ENCODE assay signal across 13 cellular contexts in the genomic region with DNA sequence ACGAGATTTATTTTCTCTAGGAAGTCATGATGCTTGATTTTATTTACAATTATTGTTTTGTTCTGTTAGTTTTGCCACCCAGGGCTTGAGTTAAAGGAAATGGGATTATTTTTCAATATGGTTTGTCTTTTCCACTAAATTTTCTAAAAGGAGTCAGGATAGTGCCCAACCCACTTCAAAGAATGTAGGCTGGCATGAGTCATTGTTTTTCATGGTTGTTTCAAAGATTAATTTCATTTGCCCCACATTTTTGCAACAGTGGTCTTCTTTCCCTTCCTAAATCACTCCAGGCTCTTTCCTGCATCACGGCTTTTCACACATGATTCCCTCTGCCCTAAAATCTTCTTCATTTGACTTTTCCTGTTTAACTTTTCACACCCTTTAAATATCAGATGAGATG. TPM values are rescaled to one million over a fixed set of nuclear protein-coding genes. Genes with fewer than 3 reads are reported as not detected.
A peak's percentile ranks its signal among the peaks of the same experiment; 100 is the strongest.
DNase-seq lines count a peak whose midpoint lies in the region; ATAC-seq and TF ChIP-seq lines count a peak whose summit lies in the region.
"Had no signal": no experiment of that assay in that cellular context is flagged by ENCODE, and none has a peak within 500 bp of the region (broad histone marks: within the 10 kb centered on the region; RNA-seq: fewer than 3 reads in every experiment).

No MANE protein-coding gene starts in this region.

- H3K18ac ChIP-seq in mesendoderm (ENCODE audit: low read length), result peak overlapping the region; percentile 9

- peaks cover 73 to 94% (median 79%) of the 10 kb centered on the region in 4 donors for H3K4me1 Mint-ChIP-seq in CD4-positive, alpha-beta memory T cell
- H3K4me1 Mint-ChIP-seq in activated T-helper 17 cell treated with anti-CD3 and anti-CD28 coated beads, Interleukin-2, amount 50 U/mL, for 72 hours, result peaks cover 68% of the 10 kb centered on the region

- intact Hi-C loops in CD4-positive, alpha-beta memory T cell (cut with micrococcal nuclease), result loop anchor here (10.0 kb wide), 1 partner anchor 176 kb away; a partner anchor contains a TSS

- no peaks in the 10 kb centered on the region for H3K36me3 ChIP-seq in CD4-positive, alpha-beta memory T cell (ENCODE audit: insufficient read depth, low read length)
- H3K36me3 ChIP-seq in HEK293 (ENCODE audit: control insufficient read depth in 2 of 2, insufficient read depth in 1 of 2, low read length in 2 of 2) (no peaks in the 10 kb centered on the region), mesendoderm (ENCODE audit: control insufficient read depth, insufficient read depth, low read length) (no peaks in the 10 kb centered on the region)
- H3K36me3 ChIP-seq: prostate gland had no signal

- H3K79me1 ChIP-seq in mesendoderm (ENCODE audit: low read length), result no peaks in the 10 kb centered on the region

- no peak overlapping the region for H2AK5ac ChIP-seq in mesendoderm (ENCODE audit: low read length)

- H3K27ac ChIP-seq in CD4-positive, alpha-beta memory T cell (ENCODE audit: low read depth, low read length), result peak overlapping the region; percentile 60
- no peak overlapping the region for H3K27ac ChIP-seq in HEK293 (ENCODE audit: extremely low read depth, low read depth, low read length)
- no peak overlapping the region for H3K27ac ChIP-seq in mesendoderm (ENCODE audit: low read depth, low read length)
- H3K27ac ChIP-seq: prostate gland had no signal

- H4K5ac ChIP-seq in mesendoderm (ENCODE audit: low read length), result no peak overlapping the region

- no peak overlapping the region for H3K4me2 ChIP-seq in mesendoderm (ENCODE audit: low read length)

- H2BK15ac ChIP-seq in mesendoderm (replicated peaks; ENCODE audit: low read depth), result no peak overlapping the region

- WGBS in mesendoderm (ENCODE audit: extremely low coverage, insufficient coverage, low lambda C conversion rate), result no CpG with 5 or more reads among the region's 2 CpGs

- H3K4me3 ChIP-seq in CD4-positive, alpha-beta memory T cell (ENCODE audit: low read length in 2 of 2), result peak overlapping the region; percentile 69 to 71
- H3K4me3 ChIP-seq in HEK293 (ENCODE audit: low read depth, low read length), result no peak overlapping the region
- H3K4me3 ChIP-seq in mesendoderm (ENCODE audit: low read length), result no peak overlapping the region
- H3K4me3 ChIP-seq: prostate gland had no signal

- POLR2A ChIA-PET in CD4-positive, alpha-beta memory T cell (lab: Charles Lee; ENCODE audit: partially characterized antibody), result interaction anchor here (0.9 to 4.3 kb wide), 10 partner anchors 9 to 91 kb away, joined by 3 to 46 read pairs (median 8); a partner anchor contains a TSS
- POLR2A ChIA-PET in HEK293 (lab: Yijun Ruan, JAX), result no interaction called here

- peak overlapping the region; percentile 84 to 98 (median 95) for H3K27ac Mint-ChIP-seq in CD4-positive, alpha-beta memory T cell
- peak overlapping the region; percentile 90 for H3K27ac Mint-ChIP-seq in activated T-helper 17 cell treated with anti-CD3 and anti-CD28 coated beads, Interleukin-2, amount 50 U/mL, for 72 hours

- no peaks in the 10 kb centered on the region for H3K9me3 ChIP-seq in CD4-positive, alpha-beta memory T cell (ENCODE audit: control insufficient read depth in 1 of 2, low read length in 2 of 2)
- H3K9me3 ChIP-seq in HEK293 (ENCODE audit: control insufficient read depth, insufficient read depth, low read depth, low read length), result no peaks in the 10 kb centered on the region
- H3K9me3 ChIP-seq: prostate gland had no signal

- no peak overlapping the region for H3K56ac ChIP-seq in mesendoderm (ENCODE audit: low read length)

- H3K27me3 ChIP-seq in CD4-positive, alpha-beta memory T cell (ENCODE audit: insufficient read depth, low read length), result no peaks in the 10 kb centered on the region
- H3K27me3 ChIP-seq in mesendoderm (ENCODE audit: insufficient read depth, low read length, poor library complexity), result no peaks in the 10 kb centered on the region

- H2BK120ac ChIP-seq in mesendoderm (ENCODE audit: low read depth, low read length), result peak overlapping the region; percentile 61

- H3K9me3 Mint-ChIP-seq in CD4-positive, alpha-beta memory T cell, result peaks cover 0 to 12% (median 7%) of the 10 kb centered on the region in 8 donors
- no peaks in the 10 kb centered on the region for H3K9me3 Mint-ChIP-seq in activated T-helper 17 cell treated with anti-CD3 and anti-CD28 coated beads, Interleukin-2, amount 50 U/mL, for 72 hours

- no peak overlapping the region for H4K8ac ChIP-seq in mesendoderm (ENCODE audit: low read depth, low read length)

- DNase-seq in CD4-positive, alpha-beta memory T cell, result no peak
- DNase-seq in mesendoderm, result no peak
- DNase-seq in stimulated activated CD4-positive, alpha-beta T cell treated with anti-CD3 and anti-CD28 coated beads, Interleukin-4, amount 100 ng/mL, for 1 hour, result no peak
- DNase-seq: GOT3, left colon, NCI-H1930 had no signal

- ATAC-seq in activated T-helper 17 cell treated with anti-CD3 and anti-CD28 coated beads, Interleukin-2, amount 50 U/mL, for 72 hours (replicated peaks), result peak; percentile 16
- ATAC-seq in GM19467 (IDR thresholded peaks at IDR 0.05; ENCODE audit: unreplicated experiment) (no peak), HG03139 (IDR thresholded peaks at IDR 0.05; ENCODE audit: unreplicated experiment) (no peak), GM18511 (IDR thresholded peaks at IDR 0.05; ENCODE audit: unreplicated experiment) (no peak)

- H3K23ac ChIP-seq in mesendoderm (ENCODE audit: low read length), result no peak overlapping the region

- no peak overlapping the region for H3K4ac ChIP-seq in mesendoderm (ENCODE audit: low read depth, low read length)

- no peak overlapping the region for H3K9ac ChIP-seq in mesendoderm (ENCODE audit: low read length)

- peak overlapping the region; percentile 91 to 98 (median 95) for H3K4me3 Mint-ChIP-seq in CD4-positive, alpha-beta memory T cell
- H3K4me3 Mint-ChIP-seq in activated T-helper 17 cell treated with anti-CD3 and anti-CD28 coated beads, Interleukin-2, amount 50 U/mL, for 72 hours, result peak overlapping the region; percentile 90

- CTCF ChIA-PET in CD4-positive, alpha-beta memory T cell (lab: Charles Lee; ENCODE audit: partially characterized antibody), result interaction anchor here (1.0 to 2.0 kb wide), 3 partner anchors 9 to 92 kb away, joined by 3 to 6 read pairs (median 3); no protein-coding TSS in a partner anchor
- CTCF ChIA-PET in HEK293 (lab: Yijun Ruan, JAX), result interaction anchor here (0.8 kb wide), 1 partner anchor 9 kb away, joined by 3 read pairs; no protein-coding TSS in a partner anchor

- H3K79me2 ChIP-seq in mesendoderm (ENCODE audit: control insufficient read depth, insufficient read depth, low read length), result no peaks in the 10 kb centered on the region

- H3K27me3 Mint-ChIP-seq in CD4-positive, alpha-beta memory T cell, result no peaks in the 10 kb centered on the region
- no peaks in the 10 kb centered on the region for H3K27me3 Mint-ChIP-seq in activated T-helper 17 cell treated with anti-CD3 and anti-CD28 coated beads, Interleukin-2, amount 50 U/mL, for 72 hours

- H3K4me1 ChIP-seq in CD4-positive, alpha-beta memory T cell (ENCODE audit: insufficient read depth, low read length), result peaks cover 72% of the 10 kb centered on the region
- no peaks in the 10 kb centered on the region for H3K4me1 ChIP-seq in HEK293 (ENCODE audit: control insufficient read depth, insufficient read depth, low read length)
- H3K4me1 ChIP-seq in mesendoderm (ENCODE audit: control insufficient read depth, low read depth, low read length), result peaks cover 3% of the 10 kb centered on the region
- H3K4me1 ChIP-seq: prostate gland had no signal

- no peak for TF ChIP-seq CTCF in HEK293 (tag by site-specific recombination; IDR thresholded peaks at IDR 0.05)

- H3K36me3 Mint-ChIP-seq in CD4-positive, alpha-beta memory T cell, result peaks cover 22 to 29% of the 10 kb centered on the region in 2 donors
- peaks cover 67% of the 10 kb centered on the region for H3K36me3 Mint-ChIP-seq in activated T-helper 17 cell treated with anti-CD3 and anti-CD28 coated beads, Interleukin-2, amount 50 U/mL, for 72 hours (ENCODE audit: low read depth)

- no peak overlapping the region for H2BK5ac ChIP-seq in mesendoderm (ENCODE audit: low read length)

TF ChIP-seq in HEK293, 187 proteins besides CTCF, POLR2A, EP300 and RAD21:
- TF ChIP-seq GLIS1 (tag by site-specific recombination; IDR thresholded peaks at IDR 0.05) (0 out of 2 replicates have a peak, but pooled peaks have one; percentile 7), ZNF629 (tag by site-specific recombination; IDR thresholded peaks at IDR 0.05) (no peak), ZNF624 (tag by site-specific recombination; IDR thresholded peaks at IDR 0.05) (no peak)

RNA-seq across cellular contexts. Expression of a gene that starts 2.5 kb away (rescaled TPM):
- 10 to 100 TPM; 56.4 to 59.1 TPM for total RNA-seq in CD4-positive, alpha-beta memory T cell
- polyA plus RNA-seq in CD4-positive, alpha-beta memory T cell, result 100 to 1,000 TPM in 1 of 2 donors, 10 to 100 TPM in 1; 96.8 to 105 TPM
- total RNA-seq in activated T-helper 17 cell treated with anti-CD3 and anti-CD28 coated beads, Interleukin-2, amount 50 U/mL, for 72 hours, result 10 to 100 TPM; 17.4 to 28.6 TPM
- 0.04 TPM for polyA plus RNA-seq in mesendoderm (2013, experiment 1 of 2)
- 0.01 TPM for polyA plus RNA-seq in mesendoderm (2013, experiment 2 of 2)
- total RNA-seq: fibroblast of lung had no signal
- polyA plus RNA-seq: fibroblast of lung had no signal

RNA-seq across cellular contexts. Expression of a gene that starts 58.7 kb away (rescaled TPM):
- total RNA-seq in CD4-positive, alpha-beta memory T cell, result 10 to 100 TPM; 97.5 to 98.9 TPM
- polyA plus RNA-seq in CD4-positive, alpha-beta memory T cell, result 10 to 100 TPM; 15.9 to 33.6 TPM
- total RNA-seq in activated T-helper 17 cell treated with anti-CD3 and anti-CD28 coated beads, Interleukin-2, amount 50 U/mL, for 72 hours, result 10 to 100 TPM; 15.7 to 37.3 TPM
- not detected for polyA plus RNA-seq in mesendoderm (2013, experiment 1 of 2)
- not detected for polyA plus RNA-seq in mesendoderm (2013, experiment 2 of 2)
- total RNA-seq: fibroblast of lung had no signal
- polyA plus RNA-seq: fibroblast of lung had no signal

Comparison
In these comparisons a context has a peak if more than half of its experiments do, and no peak if none do; other contexts are left out.
1. H3K4me3 ChIP-seq: peak in CD4-positive, alpha-beta memory T cell (2 of 2); none in HEK293 (single experiment) and mesendoderm (single experiment).